In genomic region chr20:49106332-49106731, GRCh38 we compare ENCODE assay signal across 23 cellular contexts.
A peak's percentile ranks its signal among the peaks of the same experiment; 100 is the strongest.
DNase-seq lines count a peak whose midpoint lies in the region; FAIRE-seq and TF ChIP-seq lines count a peak whose summit lies in the region.
"Had no signal": no experiment of that assay in that cellular context is flagged by ENCODE, and none has a peak within 500 bp of the region (broad histone marks: within the 10 kb centered on the region; RNA-seq: fewer than 3 reads in every experiment).

No MANE protein-coding gene starts in this region.

- 0 out of 2 replicates have a peak, but pooled peaks cover 2% of the 10 kb centered on the region for H3K79me1 ChIP-seq in H1 (ENCODE audit: low read depth, low read length)

- TF ChIP-seq POLR2A in breast epithelium (IDR thresholded peaks at IDR 0.05), result no peak
- TF ChIP-seq POLR2A in H1 (IDR thresholded peaks at IDR 0.05; ENCODE audit: control extremely low read depth in 1 of 2, low read depth in 2 of 2, low read length in 2 of 2), result peak in 1 of 2 experiments; percentile 35; a peak in 2 of 3 replicates

- no peak overlapping the region for H4K8ac ChIP-seq in H1 (ENCODE audit: extremely low read depth, insufficient read depth, low read length)

- H3K4me3 ChIP-seq in breast epithelium (no peak overlapping the region), SK-N-MC (no peak overlapping the region), H1 (ENCODE audit: extremely low read depth in 1 of 4, insufficient read depth in 2 of 4, low read depth in 3 of 4, low read length in 4 of 4) (no peak overlapping the region), BE2C (ENCODE audit: low read depth, low read length) (no peak overlapping the region)
- no peak overlapping the region for H3K4me3 ChIP-seq in CD8-positive, alpha-beta memory T cell (ENCODE audit: low read length)
- H3K4me3 ChIP-seq: GM12878, SJSA1 had no signal

- no peaks in the 10 kb centered on the region for H3K27me3 Mint-ChIP-seq in MCF 10A (ENCODE audit: insufficient read depth, unreplicated experiment)
- H3K27me3 Mint-ChIP-seq in CD8-positive, alpha-beta memory T cell, result no peaks in the 10 kb centered on the region
- H3K27me3 Mint-ChIP-seq: CD4-positive, CD25-positive, alpha-beta regulatory T cell had no signal

- H3K4me2 ChIP-seq in H1 (ENCODE audit: insufficient read depth in 1 of 2, low read depth in 2 of 2, low read length in 2 of 2), result no peak overlapping the region

- H3K36me3 Mint-ChIP-seq in MCF 10A (ENCODE audit: insufficient read depth, unreplicated experiment), result peaks cover 55% of the 10 kb centered on the region
- peaks cover 0 to 45% (median 13%) of the 10 kb centered on the region in 3 donors for H3K36me3 Mint-ChIP-seq in CD8-positive, alpha-beta memory T cell

- no peak overlapping the region for H2BK15ac ChIP-seq in H1 (ENCODE audit: low read length)

- no peak overlapping the region for H3K56ac ChIP-seq in H1 (replicated peaks; ENCODE audit: insufficient read length, low read depth, low read length)

- 89% methylated on average over 6 of the region's 6 CpGs; no CpG with 5 or more reads in 1 of the 2 experiments for WGBS in H1 (ENCODE audit: extremely low coverage in 1 of 2, insufficient coverage in 1 of 2, insufficient read length in 1 of 2, insufficient replicate concordance in 2 of 2, low coverage in 1 of 2, low lambda C conversion rate in 2 of 2, missing lambda C conversion rate in 1 of 2), 2 experiments

- no peaks in the 10 kb centered on the region for H3K4me1 ChIP-seq in breast epithelium
- H3K4me1 ChIP-seq in H1 (replicated peaks in 1 of 4; ENCODE audit: control insufficient read depth in 3 of 4, insufficient read depth in 4 of 4, low read length in 3 of 4), result peaks cover 0 to 1% (median 0%) of the 10 kb centered on the region in 4 experiments; a peak in 1 of 7 replicates
- H3K4me1 ChIP-seq in CD8-positive, alpha-beta memory T cell (ENCODE audit: insufficient read depth, low read length), result no peaks in the 10 kb centered on the region
- no peaks in the 10 kb centered on the region for H3K4me1 ChIP-seq in BE2C
- H3K4me1 ChIP-seq: SJSA1 had no signal

- H2AFZ ChIP-seq in H1 (ENCODE audit: low read length), result no peak overlapping the region

- H3K9me3 ChIP-seq in breast epithelium (no peaks in the 10 kb centered on the region), SK-N-MC (ENCODE audit: low read depth, low read length) (no peaks in the 10 kb centered on the region), H1 (ENCODE audit: insufficient read depth in 2 of 2, low read depth in 1 of 2, low read length in 1 of 2) (no peaks in the 10 kb centered on the region), BE2C (no peaks in the 10 kb centered on the region)
- H3K9me3 ChIP-seq in CD8-positive, alpha-beta memory T cell (ENCODE audit: low read length), result no peaks in the 10 kb centered on the region
- H3K9me3 ChIP-seq: SJSA1 had no signal

- H3K4me3 Mint-ChIP-seq in MCF 10A (ENCODE audit: unreplicated experiment), result no peak overlapping the region
- no peak overlapping the region for H3K4me3 Mint-ChIP-seq in CD8-positive, alpha-beta memory T cell
- H3K4me3 Mint-ChIP-seq: CD4-positive, CD25-positive, alpha-beta regulatory T cell had no signal

- H3K9me3 Mint-ChIP-seq in MCF 10A (ENCODE audit: unreplicated experiment), result no peaks in the 10 kb centered on the region
- no peaks in the 10 kb centered on the region for H3K9me3 Mint-ChIP-seq in CD8-positive, alpha-beta memory T cell
- H3K9me3 Mint-ChIP-seq: CD4-positive, CD25-positive, alpha-beta regulatory T cell had no signal

- H2BK20ac ChIP-seq in H1 (ENCODE audit: low read length), result no peak overlapping the region

- POLR2A ChIA-PET in MCF 10A (lab: Yijun Ruan, JAX), result interaction anchor here (0.6 to 1.1 kb wide), 2 partner anchors 9 to 59 kb away, joined by 3 read pairs; no protein-coding TSS in a partner anchor
- POLR2A ChIA-PET in H1 (lab: Charles Lee; ENCODE audit: partially characterized antibody), result interaction anchor here (1.3 to 1.4 kb wide), 3 partner anchors 9 to 60 kb away, joined by 3 to 6 read pairs (median 3); partner anchors contain the start of gene CSE1L
- POLR2A ChIA-PET in CD8-positive, alpha-beta memory T cell (lab: Charles Lee), result no interaction called here

- H3K14ac ChIP-seq in H1 (ENCODE audit: insufficient read length), result no peak overlapping the region

- H3K27me3 ChIP-seq in breast epithelium (no peaks in the 10 kb centered on the region), H1 (replicated peaks in 1 of 4; ENCODE audit: control insufficient read depth in 3 of 4, extremely low read depth in 1 of 4, insufficient read depth in 3 of 4, low read length in 3 of 4) (no peaks in the 10 kb centered on the region), BE2C (no peaks in the 10 kb centered on the region)
- H3K27me3 ChIP-seq in CD8-positive, alpha-beta memory T cell (ENCODE audit: insufficient read depth, low read length, poor library complexity, severe bottlenecking), result no peaks in the 10 kb centered on the region
- H3K27me3 ChIP-seq: SJSA1 had no signal

- CTCF ChIA-PET in MCF 10A (lab: Yijun Ruan, JAX) (interaction anchor here (0.6 to 1.1 kb wide), 3 partner anchors 19 to 247 kb away, joined by 3 to 5 read pairs (median 4); no protein-coding TSS in a partner anchor), H1 (lab: Charles Lee; ENCODE audit: partially characterized antibody) (interaction anchor here (0.6 to 1.1 kb wide), 2 partner anchors 140 to 141 kb away, joined by 3 read pairs; no protein-coding TSS in a partner anchor)
- CTCF ChIA-PET in CD8-positive, alpha-beta memory T cell (lab: Charles Lee), result no interaction called here

- H3K36me3 ChIP-seq in breast epithelium (peaks cover 6% of the 10 kb centered on the region), SK-N-MC (ENCODE audit: insufficient read depth, low read length) (peaks cover 42% of the 10 kb centered on the region), H1 (ENCODE audit: control insufficient read depth in 2 of 4, insufficient read depth in 4 of 4, low read length in 3 of 4) (peaks cover 16 to 35% (median 27%) of the 10 kb centered on the region in 4 experiments), BE2C (peaks cover 51% of the 10 kb centered on the region)
- H3K36me3 ChIP-seq in CD8-positive, alpha-beta memory T cell (ENCODE audit: insufficient read depth, low read length), result peaks cover 11% of the 10 kb centered on the region

- H3K27ac ChIP-seq in breast epithelium (no peak overlapping the region), SK-N-MC (peak overlapping the region; percentile 57; the same call in 1 of the 2 replicates), H1 (ENCODE audit: low read depth, low read length) (no peak overlapping the region)
- no peak overlapping the region for H3K27ac ChIP-seq in CD8-positive, alpha-beta memory T cell (ENCODE audit: low read depth, low read length)
- H3K27ac ChIP-seq: SJSA1 had no signal

- no peak overlapping the region for H3K18ac ChIP-seq in H1 (ENCODE audit: extremely low read depth, low read length)

- DNase-seq in MCF 10A (ENCODE audit: unreplicated experiment) (no peak), breast epithelium (ENCODE audit: low spot score in 2 of 2) (no peak), SK-N-MC (ENCODE audit: low read depth, low spot score) (no peak), H1 (ENCODE audit: low read depth in 1 of 2, low spot score in 2 of 2) (no peak), BE2C (no peak), midbrain (lab: John Stamatoyannopoulos, UW) (no peak)
- no peak for DNase-seq in CD8-positive, alpha-beta memory T cell
- DNase-seq: CD4-positive, CD25-positive, alpha-beta regulatory T cell; COR-L47; DMS 273 treated with DMSO at 0.1 percent for 48 hours; DMS79 treated with DMSO at 0.1 percent for 48 hours; IMR-90; MV-4-11; NCI-H1105 treated with DMSO at 0.1 percent for 48 hours; NCI-H2081; NCI-H2171; NCI-H345; NCI-H524; NCI-H774; OCI-M1 had no signal

- no TSS peak for BruUV-seq in MCF 10A (replicated peaks; lab: Mats Ljungman, UMichigan)

- H4K91ac ChIP-seq in H1 (replicated peaks; ENCODE audit: insufficient read length, low read length), result no peak overlapping the region

- no peak for TF ChIP-seq RAD21 in H1 (IDR thresholded peaks at IDR 0.05 in 1 of 2, conservative IDR thresholded peaks at IDR 0.05 in 1 of 2; ENCODE audit: low read depth in 2 of 2, low read length in 2 of 2)

- no peak overlapping the region for H2BK5ac ChIP-seq in H1 (ENCODE audit: low read depth, low read length)

- TF ChIP-seq CTCF in MCF 10A (IDR thresholded peaks at IDR 0.05; ENCODE audit: unreplicated experiment) (no peak), breast epithelium (IDR thresholded peaks at IDR 0.05) (no peak), H1 (IDR thresholded peaks at IDR 0.05; ENCODE audit: control extremely low read depth in 1 of 3, insufficient read depth in 1 of 3, low read depth in 1 of 3, low read length in 3 of 3) (no peak), BE2C (IDR thresholded peaks at IDR 0.05; ENCODE audit: low read depth, low read length) (no peak)

- H2AK5ac ChIP-seq in H1 (ENCODE audit: low read depth, low read length), result no peak overlapping the region

- H4K5ac ChIP-seq in H1 (ENCODE audit: insufficient read length, low read depth, low read length), result no peak overlapping the region

- TF ChIP-seq EP300 in H1 (IDR thresholded peaks at IDR 0.05; ENCODE audit: borderline replicate concordance in 1 of 2, low read depth in 2 of 2, low read length in 2 of 2), result no peak

- H3K9ac ChIP-seq in SK-N-MC (ENCODE audit: insufficient read length) (no peak overlapping the region), H1 (replicated peaks in 1 of 4; ENCODE audit: extremely low read depth in 1 of 4, low read depth in 3 of 4, low read length in 3 of 4) (no peak overlapping the region)

- H3K23ac ChIP-seq in H1 (ENCODE audit: insufficient read length), result no peak overlapping the region

- H3K4me1 Mint-ChIP-seq in MCF 10A (ENCODE audit: insufficient read depth, unreplicated experiment), result no peaks in the 10 kb centered on the region
- H3K4me1 Mint-ChIP-seq in CD8-positive, alpha-beta memory T cell, result peaks cover 4 to 7% (median 5%) of the 10 kb centered on the region in 3 donors

- no peak for FAIRE-seq in H1 (lab: Jason Lieb, UNC)
- FAIRE-seq: A204.1, GM12878 had no signal

- H4K20me1 ChIP-seq in H1 (replicated peaks in 1 of 2; ENCODE audit: control insufficient read depth in 1 of 2, insufficient read depth in 2 of 2, low read length in 2 of 2), result peaks cover 0 to 9% of the 10 kb centered on the region in 2 experiments

- no peaks in the 10 kb centered on the region for H3K79me2 ChIP-seq in H1 (ENCODE audit: control insufficient read depth in 1 of 2, insufficient read depth in 2 of 2, low read length in 2 of 2)

- no peak overlapping the region for H3K4ac ChIP-seq in H1 (replicated peaks; ENCODE audit: insufficient read length, low read depth, low read length)

- no peak overlapping the region for H2BK120ac ChIP-seq in H1 (replicated peaks; ENCODE audit: low read depth, low read length)

- H3K23me2 ChIP-seq in H1 (ENCODE audit: low read depth, low read length), result no peaks in the 10 kb centered on the region

- H3K27ac Mint-ChIP-seq in MCF 10A (ENCODE audit: low read depth, unreplicated experiment), result peak overlapping the region; percentile 23
- no peak overlapping the region for H3K27ac Mint-ChIP-seq in CD8-positive, alpha-beta memory T cell

- H2BK12ac ChIP-seq in H1 (ENCODE audit: low read depth, low read length), result no peak overlapping the region

- intact Hi-C loops in MCF 10A (cut with micrococcal nuclease), result no loop called here
- intact Hi-C loops in breast epithelium (cut with DNase I; ENCODE audit: low total_unique reads), result no loop called here

TF ChIP-seq in H1, 55 proteins besides CTCF, POLR2A, EP300 and RAD21 (continues in another document):
- TF ChIP-seq TAF1 (IDR thresholded peaks at IDR 0.05; ENCODE audit: low read depth, low read length), result no peak
